In genomic region chr19:53991224-53992113, GRCh38 we compare ENCODE assay signal across 1 cellular context.
TF ChIP-seq lines count a peak whose summit lies in the region.

Gene CACNG6 (plus strand): TSS chr19:53991637. CDS start chr19:53992878, 1,241 bp downstream.

TF ChIP-seq in H1, 55 proteins besides CTCF, POLR2A, EP300 and RAD21:
- TF ChIP-seq TBP (IDR thresholded peaks at IDR 0.05; ENCODE audit: low read depth, low read length) (no peak), KDM4A (IDR thresholded peaks at IDR 0.05; ENCODE audit: low read depth, low read length, severe bottlenecking) (peak; percentile 57), POU5F1 (IDR thresholded peaks at IDR 0.05; ENCODE audit: low read depth, low read length) (no peak), EZH2 (IDR thresholded peaks at IDR 0.05; ENCODE audit: low read depth, low read length, severe bottlenecking) (peak; percentile 12), NRF1 (IDR thresholded peaks at IDR 0.05; ENCODE audit: low read depth, low read length) (no peak), CHD1 (IDR thresholded peaks at IDR 0.05; ENCODE audit: low read depth, low read length) (no peak), KDM5A (IDR thresholded peaks at IDR 0.05; ENCODE audit: low read length) (no peak), MAX (IDR thresholded peaks at IDR 0.05) (no peak), SP1 (IDR thresholded peaks at IDR 0.05; ENCODE audit: low read depth, low read length) (no peak), ATF3 (IDR thresholded peaks at IDR 0.05; ENCODE audit: insufficient read depth, low read depth, low read length) (no peak)
